Comparison of ENCODE assay signal across 8 cellular contexts in genomic region chr20:1376453-1377270, GRCh38. TPM values are rescaled to one million over a fixed set of nuclear protein-coding genes. Genes with fewer than 3 reads are reported as not detected.
DNase-seq lines count a peak whose midpoint lies in the region; ATAC-seq and TF ChIP-seq lines count a peak whose summit lies in the region.

No MANE protein-coding gene starts in this region.

- H3K9me3 Mint-ChIP-seq in CD4-positive, CD25-positive, alpha-beta regulatory T cell = no peaks in the 10 kb centered on the region
- H3K9me3 Mint-ChIP-seq in activated naive CD8-positive, alpha-beta T cell treated with anti-CD3 and anti-CD28 coated beads, Interleukin-2, amount 50 U/mL, for 24 hours = no peaks in the 10 kb centered on the region
- H3K9me3 Mint-ChIP-seq in GM23338 = no peaks in the 10 kb centered on the region

- WGBS in suprapubic skin = 42% methylated on average over 7 of the region's 7 CpGs

- peaks cover 54 to 82% (median 76%) of the 10 kb centered on the region in 4 donors for H3K4me1 Mint-ChIP-seq in CD4-positive, CD25-positive, alpha-beta regulatory T cell
- H3K4me1 Mint-ChIP-seq in activated naive CD8-positive, alpha-beta T cell treated with anti-CD3 and anti-CD28 coated beads, Interleukin-2, amount 50 U/mL, for 24 hours = peaks cover 84% of the 10 kb centered on the region
- H3K4me1 Mint-ChIP-seq in GM23338 = peaks cover 45% of the 10 kb centered on the region

- no peak for TF ChIP-seq POLR2A in suprapubic skin (IDR thresholded peaks at IDR 0.05)

- H3K9me2 ChIP-seq in GM23338 (ENCODE audit: insufficient read depth) = no peaks in the 10 kb centered on the region

- in situ Hi-C loops in KBM-7 (cut with MboI; ENCODE audit: low pct_unique_long_range_greater_than_20kb, low sequenced_read_pairs) = no loop called here

- peak overlapping the region; percentile 34 for H3K27ac ChIP-seq in CD4-positive, CD25-positive, alpha-beta regulatory T cell (ENCODE audit: insufficient read depth, low read length, poor library complexity, severe bottlenecking)
- peak overlapping the region; percentile 26 for H3K27ac ChIP-seq in muscle layer of duodenum (ENCODE audit: low read length)
- no peak overlapping the region for H3K27ac ChIP-seq in suprapubic skin
- no peak overlapping the region for H3K27ac ChIP-seq in GM23338 (ENCODE audit: low read depth)

- H4K20me1 ChIP-seq in GM23338 (replicated peaks; ENCODE audit: insufficient read depth) = peaks cover 78% of the 10 kb centered on the region

- TF ChIP-seq CTCF in suprapubic skin (IDR thresholded peaks at IDR 0.05) (no peak), GM23338 (conservative IDR thresholded peaks at IDR 0.05; ENCODE audit: low read depth in 2 of 2) (no peak)

- no peaks in the 10 kb centered on the region for H3K9me3 ChIP-seq in CD4-positive, CD25-positive, alpha-beta regulatory T cell (ENCODE audit: control insufficient read depth in 2 of 2, low read length in 2 of 2)
- no peaks in the 10 kb centered on the region for H3K9me3 ChIP-seq in muscle layer of duodenum (ENCODE audit: control insufficient read depth in 1 of 2, low read length in 2 of 2)
- H3K9me3 ChIP-seq in suprapubic skin = no peaks in the 10 kb centered on the region

- H3K36me3 Mint-ChIP-seq in CD4-positive, CD25-positive, alpha-beta regulatory T cell = peaks cover 26% of the 10 kb centered on the region
- peaks cover 57% of the 10 kb centered on the region for H3K36me3 Mint-ChIP-seq in activated naive CD8-positive, alpha-beta T cell treated with anti-CD3 and anti-CD28 coated beads, Interleukin-2, amount 50 U/mL, for 24 hours (ENCODE audit: low read depth)
- peaks cover 19% of the 10 kb centered on the region; the same call in 2 of the 3 replicates for H3K36me3 Mint-ChIP-seq in GM23338 (ENCODE audit: low read depth)

- H3K4me1 ChIP-seq in CD4-positive, CD25-positive, alpha-beta regulatory T cell (ENCODE audit: control insufficient read depth, insufficient read depth, low read length, poor library complexity, severe bottlenecking) = peaks cover 31% of the 10 kb centered on the region
- H3K4me1 ChIP-seq in muscle layer of duodenum (ENCODE audit: control insufficient read depth in 1 of 2, insufficient read depth in 2 of 2, low read length in 2 of 2) (peaks cover 24 to 49% of the 10 kb centered on the region in 2 donors), suprapubic skin (peaks cover 70% of the 10 kb centered on the region), GM23338 (ENCODE audit: insufficient read depth) (peaks cover 14% of the 10 kb centered on the region; the same call in 1 of the 2 replicates)

- H3K4me3 Mint-ChIP-seq in CD4-positive, CD25-positive, alpha-beta regulatory T cell = peak overlapping the region in 3 of 4 donors; percentile 37 to 67 (median 58)
- peak overlapping the region; percentile 37 for H3K4me3 Mint-ChIP-seq in activated naive CD8-positive, alpha-beta T cell treated with anti-CD3 and anti-CD28 coated beads, Interleukin-2, amount 50 U/mL, for 24 hours
- no peak overlapping the region for H3K4me3 Mint-ChIP-seq in GM23338

- no peak overlapping the region for H2AFZ ChIP-seq in GM23338

- peaks cover 36% of the 10 kb centered on the region for H3K36me3 ChIP-seq in CD4-positive, CD25-positive, alpha-beta regulatory T cell (ENCODE audit: control insufficient read depth, insufficient read depth, low read length)
- H3K36me3 ChIP-seq in muscle layer of duodenum (ENCODE audit: control insufficient read depth in 1 of 2, insufficient read depth in 2 of 2, low read length in 2 of 2) (peaks cover 0 to 24% of the 10 kb centered on the region in 2 donors), suprapubic skin (peaks cover 10% of the 10 kb centered on the region), GM23338 (ENCODE audit: insufficient read depth) (peaks cover 10% of the 10 kb centered on the region)

- H3K27me3 ChIP-seq in CD4-positive, CD25-positive, alpha-beta regulatory T cell (ENCODE audit: control insufficient read depth, insufficient read depth, low read length) = no peaks in the 10 kb centered on the region
- H3K27me3 ChIP-seq in muscle layer of duodenum (ENCODE audit: low read depth, low read length) (no peaks in the 10 kb centered on the region), suprapubic skin (no peaks in the 10 kb centered on the region), GM23338 (ENCODE audit: insufficient read depth) (no peaks in the 10 kb centered on the region)

- no peaks in the 10 kb centered on the region for H3F3A ChIP-seq in GM23338 (replicated peaks; ENCODE audit: low read depth)

- H3K4me3 ChIP-seq in CD4-positive, CD25-positive, alpha-beta regulatory T cell (ENCODE audit: low read depth, low read length) = peak overlapping the region; percentile 27
- no peak overlapping the region for H3K4me3 ChIP-seq in muscle layer of duodenum (ENCODE audit: low read depth in 1 of 2, low read length in 2 of 2)
- H3K4me3 ChIP-seq in suprapubic skin = no peak overlapping the region
- no peak overlapping the region for H3K4me3 ChIP-seq in GM23338

- no peak for ATAC-seq in CD4-positive, CD25-positive, alpha-beta regulatory T cell (ENCODE audit: low read depth in 2 of 2)
- ATAC-seq in activated naive CD8-positive, alpha-beta T cell treated with anti-CD3 and anti-CD28 coated beads, Interleukin-2, amount 50 U/mL, for 24 hours = no peak
- no peak for ATAC-seq in HG03135 (IDR thresholded peaks at IDR 0.05; ENCODE audit: unreplicated experiment)
- ATAC-seq in GM23338 = no peak
- no peak for ATAC-seq in GM19395 (IDR thresholded peaks at IDR 0.05; ENCODE audit: unreplicated experiment)

- no peaks in the 10 kb centered on the region for H3K27me3 Mint-ChIP-seq in CD4-positive, CD25-positive, alpha-beta regulatory T cell
- H3K27me3 Mint-ChIP-seq in activated naive CD8-positive, alpha-beta T cell treated with anti-CD3 and anti-CD28 coated beads, Interleukin-2, amount 50 U/mL, for 24 hours = no peaks in the 10 kb centered on the region
- H3K27me3 Mint-ChIP-seq in GM23338 (ENCODE audit: insufficient read depth, low read depth, poor library complexity) = no peaks in the 10 kb centered on the region

- peak overlapping the region in 2 of 3 donors; percentile 62 to 86 for H3K27ac Mint-ChIP-seq in CD4-positive, CD25-positive, alpha-beta regulatory T cell
- H3K27ac Mint-ChIP-seq in activated naive CD8-positive, alpha-beta T cell treated with anti-CD3 and anti-CD28 coated beads, Interleukin-2, amount 50 U/mL, for 24 hours = peak overlapping the region; percentile 84
- H3K27ac Mint-ChIP-seq in GM23338 = no peak overlapping the region

- no peak overlapping the region for H3K4me2 ChIP-seq in GM23338

- no peak for DNase-seq in CD4-positive, CD25-positive, alpha-beta regulatory T cell
- DNase-seq in KBM-7 (peak; percentile 72), suprapubic skin (ENCODE audit: low spot score in 2 of 2) (no peak), GM23338 (ENCODE audit: low spot score) (no peak)
- DNase-seq in activated naive CD8-positive, alpha-beta T cell treated with anti-CD3 and anti-CD28 coated beads, Interleukin-2, amount 50 U/mL, for 24 hours = no peak

- peaks cover 88% of the 10 kb centered on the region for H3K79me2 ChIP-seq in GM23338 (replicated peaks; ENCODE audit: insufficient read depth)

- no peak for TF ChIP-seq EP300 in suprapubic skin (IDR thresholded peaks at IDR 0.05)

TF ChIP-seq in GM23338, 12 proteins besides CTCF, POLR2A, EP300 and RAD21 (continues in another document):
- TF ChIP-seq ZNF114 (CRISPR knock-in tag; IDR thresholded peaks at IDR 0.05) = no peak

RNA-seq across cellular contexts. Expression of gene FKBP1A, which starts 16.2 kb away (rescaled TPM):
- total RNA-seq in CD4-positive, CD25-positive, alpha-beta regulatory T cell = 84.3 TPM
- 10 to 100 TPM; 49.1 to 72.4 (median 59.4) TPM for polyA plus RNA-seq in CD4-positive, CD25-positive, alpha-beta regulatory T cell
- total RNA-seq in suprapubic skin = 100 to 1,000 TPM in 3 of 4 donors, 10 to 100 TPM in 1; 100.0 to 151 (median 115) TPM
- 159 and 171 TPM in 2 replicates for total RNA-seq in GM23338 (2014; rRNA removed; shearing (Covaris generic))
- polyA plus RNA-seq in GM23338 (2016; fragmentation: Nextera tagmentation; extraction: Ambion mirVana) = 324 and 350 TPM in 2 replicates

RNA-seq across cellular contexts. Expression of gene SDCBP2, which starts 47.7 kb away (rescaled TPM):
- 1.2 TPM for total RNA-seq in CD4-positive, CD25-positive, alpha-beta regulatory T cell
- polyA plus RNA-seq in CD4-positive, CD25-positive, alpha-beta regulatory T cell = 1 to 10 TPM; 1.6 to 4.3 (median 3.4) TPM
- total RNA-seq in suprapubic skin = 100 to 1,000 TPM in 3 of 4 donors, 10 to 100 TPM in 1; 74.4 to 143 (median 115) TPM
- total RNA-seq in GM23338 (2014; rRNA removed; shearing (Covaris generic)) = 4.6 and 5.3 TPM in 2 replicates
- polyA plus RNA-seq in GM23338 (2016; fragmentation: Nextera tagmentation; extraction: Ambion mirVana) = 2.9 and 3.2 TPM in 2 replicates

Comparison
In these comparisons a context has a peak if more than half of its experiments do, and no peak if none do; other contexts are left out.
1. H3K27ac ChIP-seq: peak in CD4-positive, CD25-positive, alpha-beta regulatory T cell (single experiment) and muscle layer of duodenum (single experiment); none in suprapubic skin (single experiment) and GM23338 (single experiment).
2. RNA of gene SDCBP2, which starts 47.7 kb away (total RNA-seq): 74.4 to 143 TPM in suprapubic skin; 4.6 to 5.3 TPM in GM23338 and 1.2 TPM in CD4-positive, CD25-positive, alpha-beta regulatory T cell (single experiment); every median in the first group is over 10 times any median in the second.